In genomic region chr14:55975281-55975905, GRCh38 we compare ENCODE assay signal across 1 cellular context.
TF ChIP-seq lines count a peak whose summit lies in the region.

No MANE protein-coding gene starts in this region.

TF ChIP-seq in HepG2, 621 proteins besides CTCF, POLR2A, EP300 and RAD21 (continued from another document):
- TF ChIP-seq AHDC1 (CRISPR knock-in tag; IDR thresholded peaks at IDR 0.05; ENCODE audit: borderline replicate concordance) (no peak), PRDM15 (CRISPR knock-in tag; IDR thresholded peaks at IDR 0.05) (no peak), ZNF512 (CRISPR knock-in tag; IDR thresholded peaks at IDR 0.05) (no peak), ZSCAN9 (CRISPR knock-in tag; IDR thresholded peaks at IDR 0.05; ENCODE audit: borderline replicate concordance) (no peak), ZNF883 (CRISPR knock-in tag; IDR thresholded peaks at IDR 0.05; ENCODE audit: not compliant biosample characterization) (no peak), MBD4 (IDR thresholded peaks at IDR 0.05; ENCODE audit: borderline replicate concordance, low read length) (no peak), CC2D1A (CRISPR knock-in tag; IDR thresholded peaks at IDR 0.05) (no peak)
